ENCODE assay signal across 8 cellular contexts in the genomic region with DNA sequence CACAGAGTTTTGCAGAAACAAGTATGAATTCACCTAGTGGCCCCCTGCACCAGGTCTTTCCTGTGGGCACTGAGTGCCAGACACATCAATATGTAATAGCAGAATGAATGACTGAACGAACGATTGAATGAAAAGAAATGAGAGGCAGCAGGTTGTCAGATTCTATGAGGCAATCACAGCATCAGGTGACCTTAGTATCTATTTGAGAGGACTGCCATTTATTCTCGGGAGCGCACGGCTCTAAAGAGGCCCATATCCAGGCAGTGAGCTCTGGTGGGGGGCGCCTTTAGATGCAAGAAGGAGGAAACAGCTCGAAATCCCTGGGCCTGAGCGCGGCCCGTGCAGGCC. TPM values are rescaled to one million over a fixed set of nuclear protein-coding genes. Genes with fewer than 3 reads are reported as not detected.
DNase-seq lines count a peak whose midpoint lies in the region; TF ChIP-seq lines count a peak whose summit lies in the region.

No MANE protein-coding gene starts in this region.

- peak overlapping the region in 1 of 2 experiments; percentile 57 for H3K23ac ChIP-seq in mesenchymal stem cell (ENCODE audit: low read length in 2 of 2)

- H3K4me3 Mint-ChIP-seq in brain, result peak overlapping the region; percentile 89 to 99 (median 95)

- H3K27me3 ChIP-seq in HUES64 (ENCODE audit: insufficient read depth, low read length) (no peaks in the 10 kb centered on the region; the same call in 1 of the 2 replicates), mesenchymal stem cell (ENCODE audit: control insufficient read depth in 1 of 2, insufficient read depth in 1 of 2, low read length in 2 of 2) (peaks cover 0 to 4% of the 10 kb centered on the region in 2 experiments)

- no peak for TF ChIP-seq CTCF in brain (conservative IDR thresholded peaks at IDR 0.05)

- no peak overlapping the region for H2BK5ac ChIP-seq in mesenchymal stem cell (ENCODE audit: low read depth, low read length, poor library complexity, severe bottlenecking)

- H3K9me3 Mint-ChIP-seq in brain, result no peaks in the 10 kb centered on the region

- H3K4me3 ChIP-seq in HUES64 (ENCODE audit: low read length) (peak overlapping the region; percentile 83), mesenchymal stem cell (ENCODE audit: insufficient read depth in 1 of 2, low read depth in 1 of 2, low read length in 2 of 2) (peak overlapping the region; percentile 79 to 98), urinary bladder (ENCODE audit: low read depth, low read length) (peak overlapping the region; percentile 91)

- 12% methylated on average over 10 of the region's 10 CpGs for WGBS in HUES64
- WGBS in mesenchymal stem cell, result 13% methylated on average over 10 of the region's 10 CpGs
- WGBS in urinary bladder, result 13% methylated on average over 10 of the region's 10 CpGs

- peak overlapping the region; percentile 12 for H2BK15ac ChIP-seq in mesenchymal stem cell (ENCODE audit: low read depth, poor library complexity, severe bottlenecking)

- peaks cover 27% of the 10 kb centered on the region for H3K36me3 Mint-ChIP-seq in brain

- H3K27me3 Mint-ChIP-seq in brain, result peaks cover 6% of the 10 kb centered on the region

- H3K27ac ChIP-seq in HUES64 (ENCODE audit: low read depth, low read length) (peak overlapping the region; percentile 60; the same call in 1 of the 2 replicates), mesenchymal stem cell (ENCODE audit: low read length, poor library complexity, severe bottlenecking) (no peak overlapping the region), urinary bladder (ENCODE audit: low read depth) (peak overlapping the region; percentile 25)

- peaks cover 18% of the 10 kb centered on the region for H3K79me1 ChIP-seq in mesenchymal stem cell (replicated peaks; ENCODE audit: low read length, poor library complexity, severe bottlenecking)

- H3K4me1 ChIP-seq in HUES64 (ENCODE audit: insufficient read depth, low read length), result peaks cover 10% of the 10 kb centered on the region; the same call in 1 of the 2 replicates
- H3K4me1 ChIP-seq in mesenchymal stem cell (ENCODE audit: control insufficient read depth, insufficient read depth, low read depth, low read length), result peaks cover 6% of the 10 kb centered on the region
- no peaks in the 10 kb centered on the region for H3K4me1 ChIP-seq in urinary bladder (ENCODE audit: insufficient read depth)

- H3K36me3 ChIP-seq in HUES64 (ENCODE audit: insufficient read depth, low read length) (peaks cover 29% of the 10 kb centered on the region), mesenchymal stem cell (ENCODE audit: control insufficient read depth in 1 of 2, insufficient read depth in 2 of 2, low read depth in 1 of 2, low read length in 2 of 2) (peaks cover 4 to 7% of the 10 kb centered on the region in 2 experiments), urinary bladder (ENCODE audit: insufficient read depth) (no peaks in the 10 kb centered on the region)

- H3K18ac ChIP-seq in mesenchymal stem cell (ENCODE audit: low read depth in 1 of 2, low read length in 2 of 2), result no peak overlapping the region

- H3K27ac Mint-ChIP-seq in brain, result peak overlapping the region; percentile 75 to 98 (median 96)

- peak overlapping the region in 1 of 2 experiments; percentile 17 for H3K4ac ChIP-seq in mesenchymal stem cell (ENCODE audit: low read depth in 1 of 2, low read length in 2 of 2)

- H3K9me3 ChIP-seq in HUES64 (ENCODE audit: insufficient read depth, low read depth, low read length), result no peaks in the 10 kb centered on the region
- H3K9me3 ChIP-seq in mesenchymal stem cell (ENCODE audit: control insufficient read depth, low read length), result no peaks in the 10 kb centered on the region

- H3K14ac ChIP-seq in mesenchymal stem cell (ENCODE audit: low read length in 2 of 2), result no peak overlapping the region

- H3K4me1 Mint-ChIP-seq in brain, result peaks cover 45% of the 10 kb centered on the region

- DNase-seq in NCI-H2227 (lab: John Stamatoyannopoulos, UW; ENCODE audit: unreplicated experiment) (peak; percentile 43), NCI-H2227 treated with DMSO at 0.1 percent for 48 hours (lab: John Stamatoyannopoulos, UW) (no peak), mesenchymal stem cell (no peak), AG08396 (ENCODE audit: low spot score) (no peak), T1000 (lab: John Stamatoyannopoulos, UW) (no peak)

- no peak overlapping the region for H2BK120ac ChIP-seq in mesenchymal stem cell (ENCODE audit: low read depth, low read length)

- H2AFZ ChIP-seq in mesenchymal stem cell (ENCODE audit: low read depth, low read length), result peak overlapping the region; percentile 93

- H2AK5ac ChIP-seq in mesenchymal stem cell (ENCODE audit: low read length, severe bottlenecking), result no peak overlapping the region

- H3K4me2 ChIP-seq in mesenchymal stem cell (ENCODE audit: low read length, poor library complexity, severe bottlenecking), result peak overlapping the region; percentile 97

- peak overlapping the region; percentile 27 for H4K8ac ChIP-seq in mesenchymal stem cell (ENCODE audit: low read length)

- no peak overlapping the region for H4K91ac ChIP-seq in mesenchymal stem cell (ENCODE audit: low read length)

- H3K9ac ChIP-seq in HUES64 (ENCODE audit: low read depth, low read length) (peak overlapping the region; percentile 86), mesenchymal stem cell (ENCODE audit: low read length) (peak overlapping the region; percentile 71)

- H2BK12ac ChIP-seq in mesenchymal stem cell (ENCODE audit: low read length in 2 of 2), result no peak overlapping the region

RNA-seq across cellular contexts. Expression of a gene that starts 0.5 kb away (rescaled TPM):
- polyA plus RNA-seq in HUES64 (2013, experiment 1 of 2), result 29.7 TPM
- 32.4 TPM for polyA plus RNA-seq in HUES64 (2013, experiment 2 of 2)
- polyA plus RNA-seq in brain (ENCODE audit: insufficient read depth, low read depth, low replicate concordance), result 37.8 TPM
- 4.7 TPM for polyA plus RNA-seq in mesenchymal stem cell (2013, experiment 1 of 2)
- 5.0 TPM for polyA plus RNA-seq in mesenchymal stem cell (2013, experiment 2 of 2)
- 12.8 TPM for total RNA-seq in urinary bladder
- polyA plus RNA-seq in urinary bladder, result 77.3 TPM
